ENCODE assay signal across 2 cellular contexts in the genomic region with DNA sequence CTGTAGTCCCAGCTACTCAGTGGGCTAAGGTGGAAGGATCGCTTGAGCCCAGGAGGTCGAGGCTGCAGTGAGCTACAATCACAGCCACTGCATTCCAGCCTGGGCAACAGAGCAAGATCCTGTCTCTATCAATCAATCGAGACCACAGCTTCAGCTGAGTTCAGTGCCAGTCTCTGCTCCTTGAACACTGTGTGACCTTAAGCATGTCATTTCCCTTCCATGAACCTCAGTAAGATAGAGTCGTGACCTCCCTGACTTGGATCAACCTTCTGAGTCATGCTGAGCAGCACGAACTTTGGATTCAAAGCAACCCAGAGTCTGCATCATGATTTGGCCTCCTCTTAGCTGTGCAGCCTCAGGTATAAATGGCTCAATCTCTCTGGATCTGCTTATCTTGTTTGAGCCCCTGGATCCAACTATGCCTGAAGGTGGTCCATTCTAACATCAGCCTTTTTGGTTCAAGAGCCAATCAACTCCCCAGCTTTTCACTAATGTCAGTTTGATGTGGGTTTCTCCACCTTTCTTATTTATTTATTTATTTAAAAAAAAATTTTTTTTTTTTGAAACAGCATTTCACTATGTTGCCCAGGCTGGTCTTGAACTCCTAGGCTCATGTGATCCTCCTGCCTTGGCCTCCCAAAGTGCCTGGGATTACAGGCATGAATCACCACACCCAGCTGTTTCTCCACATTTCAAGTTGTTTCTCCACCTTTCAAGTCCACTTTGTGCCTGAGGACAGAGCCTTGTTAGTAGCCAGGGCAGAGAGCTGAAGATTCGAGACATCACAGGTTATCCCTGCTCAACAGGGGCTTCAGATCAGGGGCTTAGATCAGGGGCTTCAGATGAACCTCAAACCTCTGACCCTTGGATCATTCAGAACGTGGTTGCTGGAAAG.
TF ChIP-seq lines count a peak whose summit lies in the region.

No MANE protein-coding gene starts in this region.

TF ChIP-seq in HCT116, 20 proteins besides CTCF, POLR2A, EP300 and RAD21 (continued from another document):
- TF ChIP-seq SRF (IDR thresholded peaks at IDR 0.05; ENCODE audit: low read depth) (no peak), EGR1 (IDR thresholded peaks at IDR 0.05; ENCODE audit: low read depth) (no peak), TCF7L2 (IDR thresholded peaks at IDR 0.05; ENCODE audit: borderline replicate concordance, extremely low read depth, insufficient read depth, insufficient read length) (no peak), SP1 (IDR thresholded peaks at IDR 0.05; ENCODE audit: low read depth) (no peak), SIN3A (IDR thresholded peaks at IDR 0.05; ENCODE audit: low read depth) (no peak), EZH2phosphoT487 (IDR thresholded peaks at IDR 0.05; ENCODE audit: borderline replicate concordance) (no peak), YY1 (IDR thresholded peaks at IDR 0.05; ENCODE audit: extremely low read depth, insufficient replicate concordance, low read depth, low read length) (no peak), ZNF274 (IDR thresholded peaks at IDR 0.05; ENCODE audit: low read depth, low read length) (no peak), EZH2 (IDR thresholded peaks at IDR 0.05) (no peak)
- TF ChIP-seq, protein P1, sequence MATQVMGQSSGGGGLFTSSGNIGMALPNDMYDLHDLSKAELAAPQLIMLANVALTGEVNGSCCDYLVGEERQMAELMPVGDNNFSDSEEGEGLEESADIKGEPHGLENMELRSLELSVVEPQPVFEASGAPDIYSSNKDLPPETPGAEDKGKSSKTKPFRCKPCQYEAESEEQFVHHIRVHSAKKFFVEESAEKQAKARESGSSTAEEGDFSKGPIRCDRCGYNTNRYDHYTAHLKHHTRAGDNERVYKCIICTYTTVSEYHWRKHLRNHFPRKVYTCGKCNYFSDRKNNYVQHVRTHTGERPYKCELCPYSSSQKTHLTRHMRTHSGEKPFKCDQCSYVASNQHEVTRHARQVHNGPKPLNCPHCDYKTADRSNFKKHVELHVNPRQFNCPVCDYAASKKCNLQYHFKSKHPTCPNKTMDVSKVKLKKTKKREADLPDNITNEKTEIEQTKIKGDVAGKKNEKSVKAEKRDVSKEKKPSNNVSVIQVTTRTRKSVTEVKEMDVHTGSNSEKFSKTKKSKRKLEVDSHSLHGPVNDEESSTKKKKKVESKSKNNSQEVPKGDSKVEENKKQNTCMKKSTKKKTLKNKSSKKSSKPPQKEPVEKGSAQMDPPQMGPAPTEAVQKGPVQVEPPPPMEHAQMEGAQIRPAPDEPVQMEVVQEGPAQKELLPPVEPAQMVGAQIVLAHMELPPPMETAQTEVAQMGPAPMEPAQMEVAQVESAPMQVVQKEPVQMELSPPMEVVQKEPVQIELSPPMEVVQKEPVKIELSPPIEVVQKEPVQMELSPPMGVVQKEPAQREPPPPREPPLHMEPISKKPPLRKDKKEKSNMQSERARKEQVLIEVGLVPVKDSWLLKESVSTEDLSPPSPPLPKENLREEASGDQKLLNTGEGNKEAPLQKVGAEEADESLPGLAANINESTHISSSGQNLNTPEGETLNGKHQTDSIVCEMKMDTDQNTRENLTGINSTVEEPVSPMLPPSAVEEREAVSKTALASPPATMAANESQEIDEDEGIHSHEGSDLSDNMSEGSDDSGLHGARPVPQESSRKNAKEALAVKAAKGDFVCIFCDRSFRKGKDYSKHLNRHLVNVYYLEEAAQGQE (IDR thresholded peaks at IDR 0.05; ENCODE audit: low read depth): no peak

TF ChIP-seq in WTC11, 78 proteins besides CTCF, POLR2A, EP300 and RAD21 (continued from another document):
- TF ChIP-seq, protein P2, sequence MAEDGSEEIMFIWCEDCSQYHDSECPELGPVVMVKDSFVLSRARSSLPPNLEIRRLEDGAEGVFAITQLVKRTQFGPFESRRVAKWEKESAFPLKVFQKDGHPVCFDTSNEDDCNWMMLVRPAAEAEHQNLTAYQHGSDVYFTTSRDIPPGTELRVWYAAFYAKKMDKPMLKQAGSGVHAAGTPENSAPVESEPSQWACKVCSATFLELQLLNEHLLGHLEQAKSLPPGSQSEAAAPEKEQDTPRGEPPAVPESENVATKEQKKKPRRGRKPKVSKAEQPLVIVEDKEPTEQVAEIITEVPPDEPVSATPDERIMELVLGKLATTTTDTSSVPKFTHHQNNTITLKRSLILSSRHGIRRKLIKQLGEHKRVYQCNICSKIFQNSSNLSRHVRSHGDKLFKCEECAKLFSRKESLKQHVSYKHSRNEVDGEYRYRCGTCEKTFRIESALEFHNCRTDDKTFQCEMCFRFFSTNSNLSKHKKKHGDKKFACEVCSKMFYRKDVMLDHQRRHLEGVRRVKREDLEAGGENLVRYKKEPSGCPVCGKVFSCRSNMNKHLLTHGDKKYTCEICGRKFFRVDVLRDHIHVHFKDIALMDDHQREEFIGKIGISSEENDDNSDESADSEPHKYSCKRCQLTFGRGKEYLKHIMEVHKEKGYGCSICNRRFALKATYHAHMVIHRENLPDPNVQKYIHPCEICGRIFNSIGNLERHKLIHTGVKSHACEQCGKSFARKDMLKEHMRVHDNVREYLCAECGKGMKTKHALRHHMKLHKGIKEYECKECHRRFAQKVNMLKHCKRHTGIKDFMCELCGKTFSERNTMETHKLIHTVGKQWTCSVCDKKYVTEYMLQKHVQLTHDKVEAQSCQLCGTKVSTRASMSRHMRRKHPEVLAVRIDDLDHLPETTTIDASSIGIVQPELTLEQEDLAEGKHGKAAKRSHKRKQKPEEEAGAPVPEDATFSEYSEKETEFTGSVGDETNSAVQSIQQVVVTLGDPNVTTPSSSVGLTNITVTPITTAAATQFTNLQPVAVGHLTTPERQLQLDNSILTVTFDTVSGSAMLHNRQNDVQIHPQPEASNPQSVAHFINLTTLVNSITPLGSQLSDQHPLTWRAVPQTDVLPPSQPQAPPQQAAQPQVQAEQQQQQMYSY (CRISPR knock-in tag; IDR thresholded peaks at IDR 0.05): no peak
- TF ChIP-seq TEAD4 (CRISPR knock-in tag; IDR thresholded peaks at IDR 0.05): no peak
